ENCODE assay signal across 1 cellular context in the genomic region with DNA sequence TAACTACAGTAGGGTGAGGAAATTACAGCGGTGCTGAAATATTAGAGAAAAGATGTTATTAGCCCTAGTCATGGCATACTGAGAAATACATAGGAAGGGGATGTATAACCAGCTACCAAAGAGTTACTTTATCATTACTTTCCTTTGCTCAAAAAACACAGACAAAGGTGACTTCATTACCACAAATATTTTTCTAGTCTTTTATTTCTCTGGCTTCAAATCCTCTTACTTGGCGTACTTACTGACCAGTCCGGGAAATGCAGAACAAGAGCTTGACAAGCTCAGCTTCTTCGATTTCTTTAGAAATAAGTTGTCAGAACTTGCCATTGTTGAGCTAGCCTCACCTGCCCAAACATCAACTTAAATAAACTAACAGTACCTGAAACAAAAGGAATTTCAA.
TF ChIP-seq lines count a peak whose summit lies in the region.

No MANE protein-coding gene starts in this region.

TF ChIP-seq in IMR-90, 13 proteins besides CTCF, POLR2A, EP300 and RAD21 (continued from another document):
- no peak for TF ChIP-seq RFX5 (IDR thresholded peaks at IDR 0.05; ENCODE audit: low read depth, low read length)
- no peak for TF ChIP-seq MAFK (IDR thresholded peaks at IDR 0.05; ENCODE audit: low read depth, low read length)
- no peak for TF ChIP-seq BHLHE40 (IDR thresholded peaks at IDR 0.05; ENCODE audit: low read depth, low read length)
- TF ChIP-seq, protein P1, sequence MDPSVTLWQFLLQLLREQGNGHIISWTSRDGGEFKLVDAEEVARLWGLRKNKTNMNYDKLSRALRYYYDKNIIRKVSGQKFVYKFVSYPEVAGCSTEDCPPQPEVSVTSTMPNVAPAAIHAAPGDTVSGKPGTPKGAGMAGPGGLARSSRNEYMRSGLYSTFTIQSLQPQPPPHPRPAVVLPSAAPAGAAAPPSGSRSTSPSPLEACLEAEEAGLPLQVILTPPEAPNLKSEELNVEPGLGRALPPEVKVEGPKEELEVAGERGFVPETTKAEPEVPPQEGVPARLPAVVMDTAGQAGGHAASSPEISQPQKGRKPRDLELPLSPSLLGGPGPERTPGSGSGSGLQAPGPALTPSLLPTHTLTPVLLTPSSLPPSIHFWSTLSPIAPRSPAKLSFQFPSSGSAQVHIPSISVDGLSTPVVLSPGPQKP (IDR thresholded peaks at IDR 0.05; ENCODE audit: borderline replicate concordance, low read depth, low read length), result no peak
- no peak for TF ChIP-seq MAZ (IDR thresholded peaks at IDR 0.05; ENCODE audit: borderline replicate concordance, low read depth, low read length)
- TF ChIP-seq CEBPB (IDR thresholded peaks at IDR 0.05; ENCODE audit: low read depth, low read length), result no peak
- TF ChIP-seq NFE2L2 (IDR thresholded peaks at IDR 0.05; ENCODE audit: low read depth, low read length), result no peak
- TF ChIP-seq SMC3 (IDR thresholded peaks at IDR 0.05; ENCODE audit: low read depth, low read length), result no peak
- TF ChIP-seq RCOR1 (IDR thresholded peaks at IDR 0.05; ENCODE audit: insufficient replicate concordance, low read length), result no peak
